8 cellular contexts compared by ENCODE assay signal in genomic region chr2:47724221-47724981, GRCh38. TPM values are rescaled to one million over a fixed set of nuclear protein-coding genes. Genes with fewer than 3 reads are reported as not detected.
DNase-seq lines count a peak whose midpoint lies in the region; ATAC-seq, FAIRE-seq and TF ChIP-seq lines count a peak whose summit lies in the region.

No MANE protein-coding gene starts in this region.

- H2BK15ac ChIP-seq in mesenchymal stem cell (ENCODE audit: low read depth, poor library complexity, severe bottlenecking) = no peak overlapping the region

- no peak overlapping the region for H2BK5ac ChIP-seq in mesenchymal stem cell (ENCODE audit: low read depth, low read length, poor library complexity, severe bottlenecking)

- no peak overlapping the region for H3K4me3 ChIP-seq in mesenchymal stem cell (ENCODE audit: insufficient read depth in 1 of 2, low read depth in 1 of 2, low read length in 2 of 2)

- 76% methylated on average over 9 of the region's 9 CpGs for WGBS in mesenchymal stem cell

- H3K9ac ChIP-seq in mesenchymal stem cell (ENCODE audit: low read length) = no peak overlapping the region

- no peak overlapping the region for H3K4ac ChIP-seq in mesenchymal stem cell (ENCODE audit: low read depth in 1 of 2, low read length in 2 of 2)

- no peaks in the 10 kb centered on the region for H3K79me1 ChIP-seq in mesenchymal stem cell (replicated peaks; ENCODE audit: low read length, poor library complexity, severe bottlenecking)

- H3K23ac ChIP-seq in mesenchymal stem cell (ENCODE audit: low read length in 2 of 2) = no peak overlapping the region

- ATAC-seq in GM18858 (IDR thresholded peaks at IDR 0.05; ENCODE audit: unreplicated experiment) (peak; percentile 87), HG02759 (IDR thresholded peaks at IDR 0.05; ENCODE audit: unreplicated experiment) (peak; percentile 90), Right ventricle myocardium inferior (no peak)

- H3K27ac ChIP-seq in mesenchymal stem cell (ENCODE audit: low read length, poor library complexity, severe bottlenecking) = no peak overlapping the region

- H4K8ac ChIP-seq in mesenchymal stem cell (ENCODE audit: low read length) = no peak overlapping the region

- TF ChIP-seq POLR2A in H54 (IDR thresholded peaks at IDR 0.05; ENCODE audit: low read depth, low read length) = no peak

- no peak overlapping the region for H3K14ac ChIP-seq in mesenchymal stem cell (ENCODE audit: low read length in 2 of 2)

- peaks cover 5% of the 10 kb centered on the region for H3K4me1 ChIP-seq in mesenchymal stem cell (ENCODE audit: control insufficient read depth, insufficient read depth, low read depth, low read length)

- H3K27me3 ChIP-seq in mesenchymal stem cell (ENCODE audit: control insufficient read depth in 1 of 2, insufficient read depth in 1 of 2, low read length in 2 of 2) = no peaks in the 10 kb centered on the region

- H3K9me3 ChIP-seq in mesenchymal stem cell (ENCODE audit: control insufficient read depth, low read length) = no peaks in the 10 kb centered on the region

- no peaks in the 10 kb centered on the region for H3K36me3 ChIP-seq in mesenchymal stem cell (ENCODE audit: control insufficient read depth in 1 of 2, insufficient read depth in 2 of 2, low read depth in 1 of 2, low read length in 2 of 2)

- H2BK12ac ChIP-seq in mesenchymal stem cell (ENCODE audit: low read length in 2 of 2) = peak overlapping the region in 1 of 2 experiments; percentile 60

- H2AK5ac ChIP-seq in mesenchymal stem cell (ENCODE audit: low read length, severe bottlenecking) = no peak overlapping the region

- H4K91ac ChIP-seq in mesenchymal stem cell (ENCODE audit: low read length) = peak overlapping the region; percentile 50

- no peak for FAIRE-seq in H54 (lab: Jason Lieb, UNC)

- peak; percentile 63 for DNase-seq in NCI-H187 treated with DMSO at 0.1 percent for 48 hours (lab: John Stamatoyannopoulos, UW)
- peak; percentile 15 for DNase-seq in mesenchymal stem cell
- DNase-seq in Right ventricle myocardium inferior (ENCODE audit: missing footprints) = no peak
- DNase-seq in H54 (ENCODE audit: insufficient read length, low spot score) = no peak
- DNase-seq in activated CD4-positive, alpha-beta T cell treated with anti-CD3 and anti-CD28 coated beads, Interleukin-2, amount 50 U/mL, for 48 hours = no peak
- DNase-seq in head of caudate nucleus = no peak

- no peak overlapping the region for H2AFZ ChIP-seq in mesenchymal stem cell (ENCODE audit: low read depth, low read length)

- H2BK120ac ChIP-seq in mesenchymal stem cell (ENCODE audit: low read depth, low read length) = no peak overlapping the region

- no peak overlapping the region for H3K4me2 ChIP-seq in mesenchymal stem cell (ENCODE audit: low read length, poor library complexity, severe bottlenecking)

- H3K18ac ChIP-seq in mesenchymal stem cell (ENCODE audit: low read depth in 1 of 2, low read length in 2 of 2) = no peak overlapping the region

- intact Hi-C loops in Right ventricle myocardium inferior (cut with DNase I) = no loop called here
- intact Hi-C loops in head of caudate nucleus (cut with DNase I) = no loop called here

RNA-seq across cellular contexts. Expression of gene MSH6, which starts 58.5 kb away (rescaled TPM):
- 25.6 TPM for polyA plus RNA-seq in mesenchymal stem cell (2013, experiment 1 of 2)
- 26.1 TPM for polyA plus RNA-seq in mesenchymal stem cell (2013, experiment 2 of 2)
- total RNA-seq in Right ventricle myocardium inferior = 25.4 TPM

Comparison
In these comparisons a context has a peak if more than half of its experiments do, and no peak if none do; other contexts are left out.
1. DNase-seq: peak in NCI-H187 treated with DMSO at 0.1 percent for 48 hours (single experiment) and mesenchymal stem cell (single experiment); none in Right ventricle myocardium inferior (single experiment), H54 (single experiment), activated CD4-positive, alpha-beta T cell treated with anti-CD3 and anti-CD28 coated beads, Interleukin-2, amount 50 U/mL, for 48 hours (0 of 2) and head of caudate nucleus (0 of 42).